In the genomic region with DNA sequence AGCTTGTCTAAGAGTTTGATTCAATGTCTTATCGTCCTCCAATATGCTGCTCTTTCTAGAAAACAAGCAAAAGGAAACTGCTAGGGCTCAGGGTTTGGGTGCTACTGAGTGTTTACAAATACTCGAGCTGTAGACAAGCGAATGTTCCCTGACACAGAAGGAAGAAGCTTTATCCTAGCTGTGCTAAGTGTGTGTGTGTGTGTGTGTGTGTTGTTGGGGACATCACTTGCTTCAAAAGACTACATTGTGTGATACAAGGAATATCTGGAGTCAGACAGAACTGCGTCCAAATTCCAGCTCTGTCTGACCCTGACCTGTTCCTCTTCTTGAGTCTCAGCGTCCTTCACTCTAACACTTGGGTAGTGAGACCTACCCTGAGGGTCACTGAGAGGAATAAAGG, we compare ENCODE assay signal across 15 cellular contexts. TPM values are rescaled to one million over a fixed set of nuclear protein-coding genes. Genes with fewer than 3 reads are reported as not detected.
A peak's percentile ranks its signal among the peaks of the same experiment; 100 is the strongest.
DNase-seq lines count a peak whose midpoint lies in the region; ATAC-seq, FAIRE-seq and TF ChIP-seq lines count a peak whose summit lies in the region.
"Not testable (repeated sequence)": the region's sequence is repeated elsewhere in the genome, so short reads cannot be mapped to it uniquely, and the experiment has no call there.
"Had no signal": no experiment of that assay in that cellular context is flagged by ENCODE, and none has a peak within 500 bp of the region (broad histone marks: within the 10 kb centered on the region; RNA-seq: fewer than 3 reads in every experiment).

No MANE protein-coding gene starts in this region.

- POLR2A ChIA-PET in Caco-2 (lab: Charles Lee), result not testable (repeated sequence)
- POLR2A ChIA-PET in Panc1 (lab: Charles Lee), result interaction anchor here (0.6 kb wide), 1 partner anchor 164 kb away, joined by 5 read pairs; no protein-coding TSS in a partner anchor

- H3K4me1 Mint-ChIP-seq in Caco-2 (ENCODE audit: low read depth, unreplicated experiment), result peaks cover 11% of the 10 kb centered on the region
- peaks cover 23% of the 10 kb centered on the region for H3K4me1 Mint-ChIP-seq in neural crest cell

- H3K27me3 Mint-ChIP-seq in Caco-2 (ENCODE audit: insufficient read depth, unreplicated experiment); neural crest cell (ENCODE audit: low read depth): not testable (repeated sequence)

- in situ Hi-C loops in Panc1 (cut with HindIII; ENCODE audit: low pct_unique_long_range_greater_than_20kb, low sequenced_read_pairs); brain microvascular endothelial cell (cut with HindIII; ENCODE audit: low pct_ligation_motif_present, low sequenced_read_pairs): not testable (repeated sequence)

- H3K36me3 ChIP-seq in Caco-2 (ENCODE audit: control insufficient read depth, insufficient read depth, low read length); Panc1 (ENCODE audit: control insufficient read depth, insufficient read depth, low read length); brain microvascular endothelial cell (replicated peaks); skeletal muscle satellite cell (ENCODE audit: insufficient read depth, low read length); upper lobe of right lung: not testable (repeated sequence)
- H3K36me3 ChIP-seq in esophagus squamous epithelium, result peaks cover 0 to 47% (median 0%) of the 10 kb centered on the region in 3 donors
- peaks cover 2 to 12% of the 10 kb centered on the region in 2 donors for H3K36me3 ChIP-seq in kidney (ENCODE audit: control insufficient read depth in 1 of 2, insufficient read depth in 2 of 2, low read length in 2 of 2)

- not testable (repeated sequence) for FAIRE-seq in kidney (lab: Jason Lieb, UNC)

- WGBS in esophagus squamous epithelium, 2 donors, result 61 to 76% methylated on average over 4 to 5 of the region's 5 CpGs

- not testable (repeated sequence) for H3K9ac ChIP-seq in kidney (ENCODE audit: low read length in 2 of 2)
- H3K9ac ChIP-seq in skeletal muscle satellite cell (ENCODE audit: low read depth, low read length), result peak overlapping the region; percentile 31

- not testable (repeated sequence) for DNase-seq in Caco-2; Panc1 (ENCODE audit: low read depth, low spot score); esophagus squamous epithelium (lab: John Stamatoyannopoulos, UW); kidney; neural crest cell (ENCODE audit: low read depth, low spot score); upper lobe of right lung
- DNase-seq in brain microvascular endothelial cell, result peak; percentile 12

- H3K36me3 Mint-ChIP-seq in Caco-2 (ENCODE audit: insufficient read depth, unreplicated experiment); neural crest cell (ENCODE audit: low read depth): not testable (repeated sequence)

- TF ChIP-seq POLR2A in esophagus squamous epithelium (IDR thresholded peaks at IDR 0.05), result not testable (repeated sequence)

- intact Hi-C loops in Caco-2 (cut with micrococcal nuclease; ENCODE audit: unreplicated experiment), result loop anchor here (5.0 kb wide), 3 partner anchors 48 to 113 kb away; a partner anchor contains a TSS
- intact Hi-C loops in Panc1 (cut with micrococcal nuclease; ENCODE audit: unreplicated experiment), result loop anchor here (5.0 kb wide), 3 partner anchors 63 to 438 kb away; no protein-coding TSS in a partner anchor
- intact Hi-C loops in esophagus squamous epithelium (cut with DNase I), result loop anchor here (10.0 kb wide), 1 partner anchor 330 kb away; no protein-coding TSS in a partner anchor
- intact Hi-C loops in kidney (cut with DNase I), result not testable (repeated sequence)
- intact Hi-C loops in upper lobe of right lung (cut with DNase I), result loop anchor here (10.0 kb wide), 1 partner anchor 100 kb away; no protein-coding TSS in a partner anchor

- ATAC-seq in Panc1, result peak; percentile 2; the same call in 1 of the 2 replicates
- ATAC-seq in upper lobe of right lung, result not testable (repeated sequence)

- H3K4me3 ChIP-seq in Caco-2 (ENCODE audit: low read depth, low read length); Panc1 (ENCODE audit: low read depth in 2 of 2, low read length in 2 of 2); brain microvascular endothelial cell (ENCODE audit: low read depth, low read length); esophagus squamous epithelium; kidney (ENCODE audit: low read length in 2 of 2); upper lobe of right lung: not testable (repeated sequence)
- peak overlapping the region; percentile 38 for H3K4me3 ChIP-seq in skeletal muscle satellite cell (ENCODE audit: low read length)

- H3K27ac Mint-ChIP-seq in Caco-2 (ENCODE audit: unreplicated experiment) (peak overlapping the region; percentile 45), neural crest cell (ENCODE audit: unreplicated experiment) (peak overlapping the region; percentile 7)

- H3K4me1 ChIP-seq in Caco-2; Panc1 (ENCODE audit: control insufficient read depth, insufficient read depth, low read length); kidney (ENCODE audit: control insufficient read depth in 1 of 2, insufficient read depth in 1 of 2, low read depth in 1 of 2, low read length in 2 of 2): not testable (repeated sequence)
- peaks cover 0 to 32% (median 11%) of the 10 kb centered on the region in 3 donors for H3K4me1 ChIP-seq in esophagus squamous epithelium
- peaks cover 50% of the 10 kb centered on the region for H3K4me1 ChIP-seq in skeletal muscle satellite cell (ENCODE audit: control insufficient read depth, insufficient read depth, low read length)
- H3K4me1 ChIP-seq in upper lobe of right lung, result peaks cover 24% of the 10 kb centered on the region

- H3K4me3 Mint-ChIP-seq in Caco-2 (ENCODE audit: unreplicated experiment); neural crest cell: not testable (repeated sequence)

- peak overlapping the region; percentile 43 for H3K4me2 ChIP-seq in skeletal muscle satellite cell (ENCODE audit: low read length)

- H3K9me3 Mint-ChIP-seq in Caco-2 (ENCODE audit: unreplicated experiment); neural crest cell: not testable (repeated sequence)

- H3K27ac ChIP-seq in Panc1 (ENCODE audit: low read length) (peak overlapping the region; percentile 29; the same call in 1 of the 2 replicates), brain microvascular endothelial cell (peak overlapping the region; percentile 48), esophagus squamous epithelium (peak overlapping the region in 3 of 4 donors; percentile 64 to 80 (median 78)), kidney (ENCODE audit: low read depth in 2 of 2, low read length in 2 of 2) (peak overlapping the region; percentile 40 to 46), upper lobe of right lung (peak overlapping the region; percentile 71)

- not testable (repeated sequence) for TF ChIP-seq CTCF in Caco-2 (IDR thresholded peaks at IDR 0.05; ENCODE audit: insufficient read depth in 1 of 2, low read depth in 1 of 2, low read length in 1 of 2, severe bottlenecking in 1 of 2, unreplicated experiment in 1 of 2); Panc1 (IDR thresholded peaks at IDR 0.05); brain microvascular endothelial cell (IDR thresholded peaks at IDR 0.05; ENCODE audit: low read depth, low read length, missing control alignments); esophagus squamous epithelium (IDR thresholded peaks at IDR 0.05); kidney (IDR thresholded peaks at IDR 0.05; ENCODE audit: borderline replicate concordance, extremely low read depth, insufficient read depth); neural crest cell (conservative IDR thresholded peaks at IDR 0.05); upper lobe of right lung (IDR thresholded peaks at IDR 0.05)

- not testable (repeated sequence) for BruUV-seq in Caco-2 (replicated peaks; lab: Mats Ljungman, UMichigan); Panc1 (replicated peaks; lab: Mats Ljungman, UMichigan)

- CTCF ChIA-PET in Caco-2 (lab: Charles Lee); Panc1 (lab: Charles Lee): not testable (repeated sequence)

- not testable (repeated sequence) for H3K27me3 ChIP-seq in Caco-2 (replicated peaks; ENCODE audit: control insufficient read depth, insufficient read depth, low read length); Panc1 (ENCODE audit: control insufficient read depth, insufficient read depth, low read length); brain microvascular endothelial cell (replicated peaks); esophagus squamous epithelium; skeletal muscle satellite cell (ENCODE audit: control insufficient read depth, insufficient read depth, low read length); upper lobe of right lung

- H3K9me3 ChIP-seq in Caco-2; Panc1 (ENCODE audit: control insufficient read depth, insufficient read depth, low read depth, low read length); esophagus squamous epithelium; kidney (ENCODE audit: control insufficient read depth in 1 of 2, low read length in 2 of 2); skeletal muscle satellite cell (replicated peaks; ENCODE audit: low read length); upper lobe of right lung: not testable (repeated sequence)

RNA-seq across cellular contexts. Expression of a gene that starts 33.9 kb away (rescaled TPM):
- total RNA-seq in Caco-2 (2022) (not detected in 2 replicates), Panc1 (2021; ENCODE audit: unreplicated experiment) (not detected), esophagus squamous epithelium (not detected), kidney (not detected), neural crest cell (not detected in 2 replicates), upper lobe of right lung (not detected)
- not detected for polyA plus RNA-seq in Panc1 (2012; ENCODE audit: insufficient read length)
- polyA plus RNA-seq in kidney (ENCODE audit: insufficient read depth, low read depth, low replicate concordance), result not detected
- total RNA-seq in skeletal muscle satellite cell (2012; rRNA removed), result not detected in 2 replicates
- total RNA-seq: activated CD4-positive, alpha-beta memory T cell treated with anti-CD3 and anti-CD28 coated beads, Interleukin-2, amount 10 ng/mL, durations not matched to agents 7 days and 5 days; left colon; pulmonary artery endothelial cell; SK-MEL-5; T-helper 1 cell treated with Interleukin-12 subunit alpha and Interleukin-12 subunit beta and Interleukin-4 antibody, amounts not matched to agents 30 ng/mL and 1 ng/mL, for 36 hours had no signal
- polyA plus RNA-seq: neural cell had no signal

RNA-seq across cellular contexts. Expression of a gene that starts 48.5 kb away (rescaled TPM):
- not detected in 2 replicates for total RNA-seq in Caco-2 (2022)
- total RNA-seq in Panc1 (2021; ENCODE audit: unreplicated experiment), result not detected
- polyA plus RNA-seq in Panc1 (2012; ENCODE audit: insufficient read length), result not detected
- not detected for total RNA-seq in esophagus squamous epithelium
- not detected for total RNA-seq in kidney
- polyA plus RNA-seq in kidney (ENCODE audit: insufficient read depth, low read depth, low replicate concordance), result not detected
- total RNA-seq in neural crest cell, result not detected in 2 replicates
- total RNA-seq in skeletal muscle satellite cell (2012; rRNA removed), result not detected in 2 replicates
- not detected for total RNA-seq in upper lobe of right lung
- total RNA-seq: activated CD4-positive, alpha-beta memory T cell treated with anti-CD3 and anti-CD28 coated beads, Interleukin-2, amount 10 ng/mL, durations not matched to agents 7 days and 5 days; left colon; M059J; pulmonary artery endothelial cell; SK-MEL-5; T-helper 1 cell treated with Interleukin-12 subunit alpha and Interleukin-12 subunit beta and Interleukin-4 antibody, amounts not matched to agents 30 ng/mL and 1 ng/mL, for 36 hours had no signal
- polyA plus RNA-seq: neural cell had no signal

RNA-seq across cellular contexts. Expression of a gene that starts 54.5 kb away (rescaled TPM):
- total RNA-seq in Caco-2 (2022) (21.9 and 30.0 TPM in 2 replicates), Panc1 (2021; ENCODE audit: unreplicated experiment) (52.4 TPM), esophagus squamous epithelium (10 to 100 TPM in 2 of 4 donors, 1 to 10 TPM in 2; 6.0 to 26.5 (median 11.5) TPM), kidney (59.2 TPM), neural crest cell (44.9 and 49.3 TPM in 2 replicates), upper lobe of right lung (26.5 TPM)
- 37.9 TPM for polyA plus RNA-seq in Panc1 (2012; ENCODE audit: insufficient read length)
- 18.4 TPM for polyA plus RNA-seq in kidney (ENCODE audit: insufficient read depth, low read depth, low replicate concordance)
- 14.4 and 26.9 TPM in 2 replicates for total RNA-seq in skeletal muscle satellite cell (2012; rRNA removed)

RNA-seq across cellular contexts. Expression of a gene that starts 54.8 kb away (rescaled TPM):
- total RNA-seq in Caco-2 (2022) (33.5 and 39.8 TPM in 2 replicates), Panc1 (2021; ENCODE audit: unreplicated experiment) (44.7 TPM), esophagus squamous epithelium (10 to 100 TPM; 10.9 to 21.5 (median 17.6) TPM), kidney (35.1 TPM), neural crest cell (37.8 and 39.5 TPM in 2 replicates), upper lobe of right lung (36.4 TPM)
- polyA plus RNA-seq in Panc1 (2012; ENCODE audit: insufficient read length), result 32.3 TPM
- 25.4 TPM for polyA plus RNA-seq in kidney (ENCODE audit: insufficient read depth, low read depth, low replicate concordance)
- total RNA-seq in skeletal muscle satellite cell (2012; rRNA removed), result 21.6 and 26.9 TPM in 2 replicates
